23 cellular contexts compared by ENCODE assay signal in the genomic region with DNA sequence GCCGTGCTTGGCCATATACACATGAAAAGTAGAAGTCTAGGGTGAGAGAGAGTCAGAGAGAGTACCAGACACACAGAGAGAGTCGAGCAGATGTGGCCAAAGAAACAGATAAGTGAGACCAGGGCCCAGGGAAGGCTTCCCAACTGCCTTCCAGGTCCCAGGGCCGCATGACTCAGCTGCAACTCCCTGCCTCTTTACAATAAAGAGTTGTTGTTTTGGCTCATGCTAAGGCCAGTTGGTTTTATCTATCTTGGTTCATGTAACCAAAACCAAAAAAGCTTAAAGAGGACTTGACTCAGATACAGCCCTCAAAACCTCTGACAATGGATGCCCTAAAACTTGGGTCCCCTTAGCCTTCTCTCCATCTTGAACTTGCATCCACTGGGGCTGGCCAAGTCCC. TPM values are rescaled to one million over a fixed set of nuclear protein-coding genes. Genes with fewer than 3 reads are reported as not detected.
DNase-seq lines count a peak whose midpoint lies in the region; ATAC-seq and TF ChIP-seq lines count a peak whose summit lies in the region.
"Had no signal": no experiment of that assay in that cellular context is flagged by ENCODE, and none has a peak within 500 bp of the region (broad histone marks: within the 10 kb centered on the region; RNA-seq: fewer than 3 reads in every experiment).

No MANE protein-coding gene starts in this region.

- H3K36me3 ChIP-seq in esophagus muscularis mucosa: no peaks in the 10 kb centered on the region
- H3K36me3 ChIP-seq in neural progenitor cell: no peaks in the 10 kb centered on the region
- no peaks in the 10 kb centered on the region for H3K36me3 ChIP-seq in transverse colon
- no peaks in the 10 kb centered on the region for H3K36me3 ChIP-seq in esophagus squamous epithelium

- TF ChIP-seq EP300 in esophagus muscularis mucosa (IDR thresholded peaks at IDR 0.05) (no peak), transverse colon (IDR thresholded peaks at IDR 0.05; ENCODE audit: low read depth) (no peak)

- H3K4me1 ChIP-seq in esophagus muscularis mucosa (peaks cover 58 to 99% (median 91%) of the 10 kb centered on the region in 4 donors), neural progenitor cell (peaks cover 23% of the 10 kb centered on the region), transverse colon (peaks cover 13 to 42% (median 26%) of the 10 kb centered on the region in 4 donors), esophagus squamous epithelium (peaks cover 0 to 42% (median 12%) of the 10 kb centered on the region in 3 donors)

- H3F3A ChIP-seq in neural progenitor cell (ENCODE audit: low read depth): no peaks in the 10 kb centered on the region

- H3K9me3 ChIP-seq in esophagus muscularis mucosa: no peaks in the 10 kb centered on the region
- no peaks in the 10 kb centered on the region for H3K9me3 ChIP-seq in neural progenitor cell (ENCODE audit: low read depth)
- no peaks in the 10 kb centered on the region for H3K9me3 ChIP-seq in transverse colon
- no peaks in the 10 kb centered on the region for H3K9me3 ChIP-seq in esophagus squamous epithelium

- no peak overlapping the region for H2AFZ ChIP-seq in neural progenitor cell (replicated peaks)

- POLR2A ChIA-PET in activated CD8-positive, alpha-beta T cell treated with anti-CD3 and anti-CD28 coated beads, Interleukin-2, amount 10 ng/mL, durations not matched to agents 7 days and 5 days (lab: Charles Lee): no interaction called here

- peaks cover 42% of the 10 kb centered on the region for H3K4me1 Mint-ChIP-seq in neural progenitor cell
- H3K4me1 Mint-ChIP-seq in activated CD8-positive, alpha-beta T cell treated with anti-CD3 and anti-CD28 coated beads, Interleukin-2, amount 10 ng/mL, durations not matched to agents 7 days and 5 days (ENCODE audit: low read depth): no peaks in the 10 kb centered on the region
- H3K4me1 Mint-ChIP-seq in T-helper 2 cell treated with Interferon-gamma antibody and Interleukin-4, amounts not matched to agents 5 μg/mL and 100 μg/mL, for 36 hours (ENCODE audit: low read depth): no peaks in the 10 kb centered on the region
- H3K4me1 Mint-ChIP-seq: memory B cell had no signal

- peaks cover 11% of the 10 kb centered on the region for H3K27me3 Mint-ChIP-seq in neural progenitor cell (ENCODE audit: insufficient read depth, low read depth)
- peaks cover 34% of the 10 kb centered on the region for H3K27me3 Mint-ChIP-seq in activated CD8-positive, alpha-beta T cell treated with anti-CD3 and anti-CD28 coated beads, Interleukin-2, amount 10 ng/mL, durations not matched to agents 7 days and 5 days (ENCODE audit: low read depth)
- H3K27me3 Mint-ChIP-seq in T-helper 2 cell treated with Interferon-gamma antibody and Interleukin-4, amounts not matched to agents 5 μg/mL and 100 μg/mL, for 36 hours (ENCODE audit: low read depth): peaks cover 31% of the 10 kb centered on the region

- H3K27ac ChIP-seq in esophagus muscularis mucosa (replicated peaks in 1 of 4) (peak overlapping the region; percentile 76 to 86 (median 82)), neural progenitor cell (no peak overlapping the region), transverse colon (peak overlapping the region in 3 of 4 donors; percentile 24 to 63 (median 38)), esophagus squamous epithelium (peak overlapping the region in 2 of 4 donors; percentile 0 to 29)
- H3K27ac ChIP-seq: C4-2B, KMS-11, RWPE1, SK-N-MC had no signal

- ATAC-seq in activated CD8-positive, alpha-beta T cell treated with anti-CD3 and anti-CD28 coated beads, Interleukin-2, amount 10 ng/mL, durations not matched to agents 7 days and 5 days: no peak
- no peak for ATAC-seq in GM19467 (IDR thresholded peaks at IDR 0.05; ENCODE audit: unreplicated experiment)
- ATAC-seq: activated T-cell treated with anti-CD3 and anti-CD28 coated beads, Interleukin-2, amount 50 U/mL, for 4 hours; left colon; naive thymus-derived CD4-positive, alpha-beta T cell had no signal

- CTCF ChIA-PET in activated CD8-positive, alpha-beta T cell treated with anti-CD3 and anti-CD28 coated beads, Interleukin-2, amount 10 ng/mL, durations not matched to agents 7 days and 5 days (lab: Charles Lee): no interaction called here

- no peaks in the 10 kb centered on the region for H3K27me3 ChIP-seq in esophagus muscularis mucosa
- H3K27me3 ChIP-seq in neural progenitor cell: peaks cover under 1% of the 10 kb centered on the region
- H3K27me3 ChIP-seq in transverse colon: no peaks in the 10 kb centered on the region
- H3K27me3 ChIP-seq in esophagus squamous epithelium: no peaks in the 10 kb centered on the region

- H3K4me3 ChIP-seq in esophagus muscularis mucosa (no peak overlapping the region), neural progenitor cell (no peak overlapping the region), transverse colon (no peak overlapping the region), esophagus squamous epithelium (no peak overlapping the region)
- H3K4me3 ChIP-seq: SK-N-MC had no signal

- TF ChIP-seq POLR2A in esophagus muscularis mucosa (IDR thresholded peaks at IDR 0.05; ENCODE audit: low read depth) (no peak), transverse colon (IDR thresholded peaks at IDR 0.05) (no peak), esophagus squamous epithelium (IDR thresholded peaks at IDR 0.05) (no peak)

- H4K20me1 ChIP-seq in neural progenitor cell (ENCODE audit: low read depth): peaks cover 4% of the 10 kb centered on the region

- no peak overlapping the region for H3K9ac ChIP-seq in neural progenitor cell
- H3K9ac ChIP-seq: KMS-11 had no signal

- TF ChIP-seq CTCF in esophagus muscularis mucosa (IDR thresholded peaks at IDR 0.05): no peak
- no peak for TF ChIP-seq CTCF in neural progenitor cell (IDR thresholded peaks at IDR 0.05)
- no peak for TF ChIP-seq CTCF in transverse colon (IDR thresholded peaks at IDR 0.05)
- no peak for TF ChIP-seq CTCF in esophagus squamous epithelium (IDR thresholded peaks at IDR 0.05)

- no peaks in the 10 kb centered on the region for H3K79me2 ChIP-seq in neural progenitor cell (ENCODE audit: low read depth)

- in situ Hi-C loops in transverse colon (cut with MboI; ENCODE audit: low pct_ligation_motif_present in 1 of 4, low pct_unique_long_range_greater_than_20kb in 1 of 4, low sequenced_read_pairs in 3 of 4): no loop called here

- WGBS in esophagus muscularis mucosa: 86% methylated on average over 3 of the region's 3 CpGs
- 72 to 83% methylated on average over 2 to 3 of the region's 3 CpGs for WGBS in transverse colon (ENCODE audit: low coverage in 1 of 2), 2 donors
- 61 to 69% methylated on average over 3 of the region's 3 CpGs for WGBS in esophagus squamous epithelium, 2 donors

- DNase-seq in NCI-H226: peak; percentile 27
- DNase-seq in esophagus muscularis mucosa (ENCODE audit: extremely low spot score): no peak
- DNase-seq in neural progenitor cell (ENCODE audit: low spot score): no peak
- no peak for DNase-seq in transverse colon
- no peak for DNase-seq in activated CD8-positive, alpha-beta T cell treated with anti-CD3 and anti-CD28 coated beads, Interleukin-2, amount 10 ng/mL, durations not matched to agents 7 days and 5 days
- DNase-seq in T-helper 2 cell treated with Interferon-gamma antibody and Interleukin-4, amounts not matched to agents 5 μg/mL and 100 μg/mL, for 36 hours (ENCODE audit: low spot score): no peak
- DNase-seq in esophagus squamous epithelium (lab: John Stamatoyannopoulos, UW): no peak
- DNase-seq: activated gamma-delta T cell treated with Interleukin-2 at 50 U/mL for 16 hours; activated T-cell treated with anti-CD3 and anti-CD28 coated beads, Interleukin-2, amount 50 U/mL, for 4 hours; cerebellar nuclear complex; left colon; MV-4-11; naive thymus-derived CD4-positive, alpha-beta T cell; NCI-H146; NCI-H446 treated with DMSO at 0.1 percent for 48 hours; retina had no signal

- H3K4me3 Mint-ChIP-seq in neural progenitor cell: peak overlapping the region; percentile 25
- H3K4me3 Mint-ChIP-seq in activated CD8-positive, alpha-beta T cell treated with anti-CD3 and anti-CD28 coated beads, Interleukin-2, amount 10 ng/mL, durations not matched to agents 7 days and 5 days: no peak overlapping the region
- no peak overlapping the region for H3K4me3 Mint-ChIP-seq in T-helper 2 cell treated with Interferon-gamma antibody and Interleukin-4, amounts not matched to agents 5 μg/mL and 100 μg/mL, for 36 hours
- H3K4me3 Mint-ChIP-seq: activated T-cell treated with anti-CD3 and anti-CD28 coated beads, Interleukin-2, amount 50 U/mL, for 4 hours; memory B cell; naive thymus-derived CD4-positive, alpha-beta T cell had no signal

- no peak overlapping the region for H3K27ac Mint-ChIP-seq in neural progenitor cell
- H3K27ac Mint-ChIP-seq in activated CD8-positive, alpha-beta T cell treated with anti-CD3 and anti-CD28 coated beads, Interleukin-2, amount 10 ng/mL, durations not matched to agents 7 days and 5 days: no peak overlapping the region
- H3K27ac Mint-ChIP-seq in T-helper 2 cell treated with Interferon-gamma antibody and Interleukin-4, amounts not matched to agents 5 μg/mL and 100 μg/mL, for 36 hours: no peak overlapping the region
- H3K27ac Mint-ChIP-seq: memory B cell; naive thymus-derived CD4-positive, alpha-beta T cell had no signal

- no peaks in the 10 kb centered on the region for H3K9me3 Mint-ChIP-seq in neural progenitor cell
- H3K9me3 Mint-ChIP-seq in activated CD8-positive, alpha-beta T cell treated with anti-CD3 and anti-CD28 coated beads, Interleukin-2, amount 10 ng/mL, durations not matched to agents 7 days and 5 days (ENCODE audit: insufficient read depth): no peaks in the 10 kb centered on the region
- H3K9me3 Mint-ChIP-seq in T-helper 2 cell treated with Interferon-gamma antibody and Interleukin-4, amounts not matched to agents 5 μg/mL and 100 μg/mL, for 36 hours: no peaks in the 10 kb centered on the region
- H3K9me3 Mint-ChIP-seq: activated T-cell treated with anti-CD3 and anti-CD28 coated beads, Interleukin-2, amount 50 U/mL, for 4 hours; memory B cell; naive thymus-derived CD4-positive, alpha-beta T cell had no signal

- H3K36me3 Mint-ChIP-seq in neural progenitor cell: no peaks in the 10 kb centered on the region
- no peaks in the 10 kb centered on the region for H3K36me3 Mint-ChIP-seq in activated CD8-positive, alpha-beta T cell treated with anti-CD3 and anti-CD28 coated beads, Interleukin-2, amount 10 ng/mL, durations not matched to agents 7 days and 5 days (ENCODE audit: low read depth)
- H3K36me3 Mint-ChIP-seq in T-helper 2 cell treated with Interferon-gamma antibody and Interleukin-4, amounts not matched to agents 5 μg/mL and 100 μg/mL, for 36 hours (ENCODE audit: low read depth): no peaks in the 10 kb centered on the region
- H3K36me3 Mint-ChIP-seq: memory B cell; naive thymus-derived CD4-positive, alpha-beta T cell had no signal

- H3K4me2 ChIP-seq in neural progenitor cell: no peak overlapping the region
- H3K4me2 ChIP-seq: KMS-11 had no signal

- intact Hi-C loops in esophagus muscularis mucosa (cut with DNase I): no loop called here
- intact Hi-C loops in transverse colon (cut with DNase I; ENCODE audit: low total_unique reads): no loop called here
- intact Hi-C loops in esophagus squamous epithelium (cut with DNase I): no loop called here

RNA-seq across cellular contexts. Expression of gene REEP1, which starts 36.9 kb away (rescaled TPM):
- 10 to 100 TPM; 46.1 to 95.1 (median 74.9) TPM for total RNA-seq in esophagus muscularis mucosa
- total RNA-seq in neural progenitor cell (ENCODE audit: low replicate concordance): 0.88 and 0.93 TPM in 2 replicates
- total RNA-seq in transverse colon: 100 to 1,000 TPM in 1 of 4 donors, 10 to 100 TPM in 3; 14.1 to 196 (median 32.3) TPM
- under 1 TPM in 1 of 2 experiments, not detected in 1; 0.21 TPM for total RNA-seq in activated CD8-positive, alpha-beta T cell treated with anti-CD3 and anti-CD28 coated beads, Interleukin-2, amount 10 ng/mL, durations not matched to agents 7 days and 5 days
- 10 to 100 TPM in 1 of 4 donors, 1 to 10 TPM in 2, under 1 TPM in 1; 0.83 to 10.3 (median 2.0) TPM for total RNA-seq in esophagus squamous epithelium
- total RNA-seq: osteocyte had no signal
